17 cellular contexts compared by ENCODE assay signal in genomic region chrX:45497290-45497689, GRCh38.
"Had no signal": no experiment of that assay in that cellular context is flagged by ENCODE, and none has a peak within 500 bp of the region (broad histone marks: within the 10 kb centered on the region; RNA-seq: fewer than 3 reads in every experiment).

No MANE protein-coding gene starts in this region.

- H3K27me3 ChIP-seq: body of pancreas, SJCRH30, testis had no signal

- H3K9me3 ChIP-seq: body of pancreas, SJCRH30, testis had no signal

- H3K27ac ChIP-seq: body of pancreas, heart left ventricle, psoas muscle, SJCRH30, testis had no signal

- ATAC-seq: body of pancreas, heart left ventricle, left ventricle myocardium superior, psoas muscle, sciatic nerve had no signal

- H3K4me1 ChIP-seq: body of pancreas, heart left ventricle, psoas muscle, SJCRH30, testis had no signal

- FAIRE-seq: frontal cortex, islet of Langerhans had no signal

- DNase-seq: activated CD4-positive, alpha-beta T cell treated with anti-CD3 and anti-CD28 coated beads for 1 hour; activated naive CD4-positive, alpha-beta T cell treated with Interleukin-2 at 50 U/mL for 16 hours; body of pancreas; dermis blood vessel endothelial cell; heart left ventricle; left ventricle myocardium superior; mesendoderm; occipital lobe; psoas muscle; SJCRH30; testis had no signal

- H3K27ac Mint-ChIP-seq: nephron; stimulated activated naive CD8-positive, alpha-beta T cell treated with anti-CD3 and anti-CD28 coated beads, Interleukin-15, Interleukin-2, amounts not matched to agents 100 ng/mL and 50 ng/mL, for 24 hours; T-helper 2 cell treated with Interferon-gamma antibody and Interleukin-4, amounts not matched to agents 5 μg/mL and 100 μg/mL, for 36 hours had no signal

- H3K4me1 Mint-ChIP-seq: nephron had no signal

- H3K4me3 Mint-ChIP-seq: nephron; stimulated activated naive CD8-positive, alpha-beta T cell treated with anti-CD3 and anti-CD28 coated beads, Interleukin-15, Interleukin-2, amounts not matched to agents 100 ng/mL and 50 ng/mL, for 24 hours; T-helper 2 cell treated with Interferon-gamma antibody and Interleukin-4, amounts not matched to agents 5 μg/mL and 100 μg/mL, for 36 hours had no signal

- H3K4me3 ChIP-seq: body of pancreas, heart left ventricle, psoas muscle, SJCRH30, testis had no signal

- H3K36me3 ChIP-seq: heart left ventricle, SJCRH30 had no signal
